ENCODE assay signal across 26 cellular contexts in genomic region chrX:136273986-136274385, GRCh38.
A peak's percentile ranks its signal among the peaks of the same experiment; 100 is the strongest.
DNase-seq lines count a peak whose midpoint lies in the region; FAIRE-seq lines count a peak whose summit lies in the region.
"Had no signal": no experiment of that assay in that cellular context is flagged by ENCODE, and none has a peak within 500 bp of the region (broad histone marks: within the 10 kb centered on the region; RNA-seq: fewer than 3 reads in every experiment).

No MANE protein-coding gene starts in this region.

- DNase-seq in DMS53 (lab: John Stamatoyannopoulos, UW): peak; percentile 11
- DNase-seq in DMS53 treated with DMSO at 0.1 percent for 48 hours (lab: John Stamatoyannopoulos, UW; ENCODE audit: unreplicated experiment): no peak
- no peak for DNase-seq in GM18507 (ENCODE audit: extremely low spot score, insufficient read length, low read depth)
- DNase-seq in NCI-H2029 (lab: John Stamatoyannopoulos, UW): peak; percentile 38
- DNase-seq in midbrain (lab: John Stamatoyannopoulos, UW): no peak
- DNase-seq in activated gamma-delta T cell treated with Interleukin-2 at 50 U/mL for 16 hours: no peak
- DNase-seq in activated CD8-positive, alpha-beta memory T cell treated with anti-CD3 and anti-CD28 coated beads, Interleukin-2, amount 50 U/mL, for 4 hours: no peak
- DNase-seq: 8988T; activated CD4-positive, alpha-beta T cell treated with anti-CD3 and anti-CD28 coated beads, Interleukin-2, amount 10 ng/mL, durations not matched to agents 24 days and 14 days; activated CD8-positive, alpha-beta memory T cell treated with anti-CD3 and anti-CD28 coated beads, Interleukin-2, amount 10 ng/mL, durations not matched to agents 7 days and 5 days; activated naive CD4-positive, alpha-beta T cell treated with anti-CD3 and anti-CD28 coated beads, Interleukin-2, amount 10 ng/mL, durations not matched to agents 7 days and 5 days; amniotic stem cell; CD4-positive, alpha-beta T cell; cortex of kidney; DMS153; endodermal cell; foreskin melanocyte; GM23248; HFFc6; left lung; NCI-H82; sigmoid colon; stimulated activated naive CD8-positive, alpha-beta T cell treated with anti-CD3 and anti-CD28 coated beads, Interleukin-15, amount 100 ng/mL, for 72 hours; thyroid gland had no signal

- FAIRE-seq in GM18507 (lab: Jason Lieb, UNC) (peak; percentile 31), islet of Langerhans (lab: Jason Lieb, UNC) (peak; percentile 100)
- FAIRE-seq: G401.6 had no signal

Comparison
In these comparisons a context has a peak if more than half of its experiments do, and no peak if none do; other contexts are left out.
1. DNase-seq: peak in DMS53 (single experiment) and NCI-H2029 (single experiment); none in DMS53 treated with DMSO at 0.1 percent for 48 hours (single experiment), GM18507 (single experiment), midbrain (single experiment), activated gamma-delta T cell treated with Interleukin-2 at 50 U/mL for 16 hours (single experiment) and activated CD8-positive, alpha-beta memory T cell treated with anti-CD3 and anti-CD28 coated beads, Interleukin-2, amount 50 U/mL, for 4 hours (single experiment).